8 cellular contexts compared by ENCODE assay signal in the genomic region with DNA sequence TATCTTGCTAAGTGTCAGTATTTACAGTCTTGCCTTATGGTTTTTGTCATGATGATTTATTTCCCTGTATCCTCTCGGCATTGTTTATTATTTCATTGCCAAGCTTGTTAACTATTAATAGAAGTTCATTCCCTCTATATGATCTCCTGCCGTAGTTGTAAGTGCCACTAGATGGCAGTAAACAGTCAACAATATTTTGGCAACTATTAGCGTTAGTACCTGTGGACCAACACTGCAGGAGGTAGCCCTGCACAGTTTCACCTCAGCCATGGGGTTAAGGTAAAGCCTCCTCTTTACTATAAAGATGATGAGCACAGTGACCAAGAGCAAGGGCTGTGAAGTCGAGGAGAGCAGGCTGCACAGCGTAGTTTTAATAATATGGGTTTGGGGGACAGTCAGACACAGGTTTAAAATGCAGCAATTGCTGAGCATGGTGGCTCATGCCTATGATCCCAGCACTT. TPM values are rescaled to one million over a fixed set of nuclear protein-coding genes. Genes with fewer than 3 reads are reported as not detected.
DNase-seq lines count a peak whose midpoint lies in the region; ATAC-seq and TF ChIP-seq lines count a peak whose summit lies in the region.

No MANE protein-coding gene starts in this region.

- H3K9me3 ChIP-seq in CD4-positive, alpha-beta T cell (ENCODE audit: control insufficient read depth, low read length): no peaks in the 10 kb centered on the region
- no peaks in the 10 kb centered on the region for H3K9me3 ChIP-seq in gastroesophageal sphincter
- H3K9me3 ChIP-seq in osteoblast (ENCODE audit: low read depth, low read length): no peaks in the 10 kb centered on the region

- TF ChIP-seq CTCF in CD4-positive, alpha-beta T cell (IDR thresholded peaks at IDR 0.05): peak; percentile 80
- TF ChIP-seq CTCF in gastroesophageal sphincter (IDR thresholded peaks at IDR 0.05) (peak; percentile 56 to 68 (median 62)), osteoblast (IDR thresholded peaks at IDR 0.05; ENCODE audit: extremely low read depth, low read depth, low read length) (peak; percentile 76)

- no peaks in the 10 kb centered on the region for H3K36me3 ChIP-seq in gastroesophageal sphincter
- H3K36me3 ChIP-seq in osteoblast (ENCODE audit: insufficient read depth, low read length): no peaks in the 10 kb centered on the region

- intact Hi-C loops in CD4-positive, alpha-beta T cell (cut with DNase I, micrococcal nuclease): loop anchor here (1.0 to 5.0 kb wide), 5 partner anchors 210 to 323 kb away; no protein-coding TSS in a partner anchor

- no peak overlapping the region for H3K4me2 ChIP-seq in osteoblast (ENCODE audit: insufficient read depth, low read length)

- CTCF ChIA-PET in CD4-positive, alpha-beta T cell (lab: Charles Lee): interaction anchor here (0.5 to 1.5 kb wide), 10 partner anchors 9 to 346 kb away, joined by 3 to 12 read pairs (median 4); partner anchors contain the start of gene TCTN3

- no peak overlapping the region for H3K27ac Mint-ChIP-seq in CD4-positive, alpha-beta T cell

- TF ChIP-seq EP300 in gastroesophageal sphincter (IDR thresholded peaks at IDR 0.05): no peak

- no peaks in the 10 kb centered on the region for H3K9me3 Mint-ChIP-seq in CD4-positive, alpha-beta T cell

- no peaks in the 10 kb centered on the region for H3K4me1 Mint-ChIP-seq in CD4-positive, alpha-beta T cell (ENCODE audit: low read depth)

- H3K27ac ChIP-seq in CD4-positive, alpha-beta T cell (ENCODE audit: low read depth, low read length): no peak overlapping the region
- H3K27ac ChIP-seq in gastroesophageal sphincter (no peak overlapping the region), osteoblast (ENCODE audit: low read depth, low read length) (no peak overlapping the region)

- peak in 4 of 10 experiments; percentile 3 to 22 (median 4) for DNase-seq in CD4-positive, alpha-beta T cell
- DNase-seq in NOMO-1 (lab: John Stamatoyannopoulos, UW; ENCODE audit: unreplicated experiment in 2 of 2) (peak; percentile 25 to 49), osteoblast (ENCODE audit: insufficient read length, low spot score, missing footprints) (no peak)
- DNase-seq in activated T-cell treated with anti-CD3 and anti-CD28 coated beads, Interleukin-2, amount 50 U/mL, for 48 hours: peak; percentile 23 to 24
- no peak for DNase-seq in activated effector memory CD4-positive, alpha-beta T cell treated with anti-CD3 and anti-CD28 coated beads, Interleukin-2, amount 50 U/mL, for 16 hours

- peaks cover 5% of the 10 kb centered on the region for H3K27me3 Mint-ChIP-seq in CD4-positive, alpha-beta T cell

- H3K4me3 Mint-ChIP-seq in CD4-positive, alpha-beta T cell: no peak overlapping the region

- H3K4me1 ChIP-seq in gastroesophageal sphincter: peaks cover 0 to 8% (median 0%) of the 10 kb centered on the region in 3 donors
- H3K4me1 ChIP-seq in osteoblast (ENCODE audit: insufficient read depth, low read length): no peaks in the 10 kb centered on the region

- no peaks in the 10 kb centered on the region for H4K20me1 ChIP-seq in osteoblast (ENCODE audit: insufficient read depth, low read length)

- H3K36me3 Mint-ChIP-seq in CD4-positive, alpha-beta T cell (ENCODE audit: low read depth): no peaks in the 10 kb centered on the region

- peak; percentile 86 for ATAC-seq in CD4-positive, alpha-beta T cell (ENCODE audit: poor library complexity)
- peak; percentile 64 for ATAC-seq in GM18907 (IDR thresholded peaks at IDR 0.05; ENCODE audit: unreplicated experiment)
- peak; percentile 65 for ATAC-seq in HG03565 (IDR thresholded peaks at IDR 0.05; ENCODE audit: unreplicated experiment)
- peak; percentile 46 for ATAC-seq in gastroesophageal sphincter

- no peak overlapping the region for H2AFZ ChIP-seq in osteoblast (ENCODE audit: low read length)

- H3K27me3 ChIP-seq in CD4-positive, alpha-beta T cell (ENCODE audit: control insufficient read depth, insufficient read depth, low read length): no peaks in the 10 kb centered on the region
- H3K27me3 ChIP-seq in gastroesophageal sphincter (no peaks in the 10 kb centered on the region), osteoblast (ENCODE audit: insufficient read depth, low read length) (no peaks in the 10 kb centered on the region)

- H3K4me3 ChIP-seq in gastroesophageal sphincter: no peak overlapping the region
- H3K4me3 ChIP-seq in osteoblast (ENCODE audit: insufficient read depth, low read length): no peak overlapping the region

- POLR2A ChIA-PET in CD4-positive, alpha-beta T cell (lab: Charles Lee): interaction anchor here (0.7 to 1.2 kb wide), 3 partner anchors 53 to 277 kb away, joined by 3 to 4 read pairs (median 4); partner anchors contain the start of gene ZNF518A

- no peak for TF ChIP-seq POLR2A in gastroesophageal sphincter (IDR thresholded peaks at IDR 0.05)

- WGBS in gastroesophageal sphincter (ENCODE audit: low coverage in 1 of 2), 2 donors: 12 to 29% methylated on average over 3 to 5 of the region's 5 CpGs

- no peaks in the 10 kb centered on the region for H3K79me2 ChIP-seq in osteoblast (ENCODE audit: insufficient read depth, low read length)

RNA-seq across cellular contexts. Expression of gene CCNJ, which starts 26.1 kb away (rescaled TPM):
- 1 to 10 TPM; 6.9 to 8.0 TPM for total RNA-seq in CD4-positive, alpha-beta T cell
- total RNA-seq in gastroesophageal sphincter (1 to 10 TPM; 3.1 to 5.3 (median 4.4) TPM), osteoblast (5.6 and 5.8 TPM in 2 replicates)

Comparison
In these comparisons a context has a peak if more than half of its experiments do, and no peak if none do; other contexts are left out.
1. DNase-seq: peak in NOMO-1 (2 of 2) and activated T-cell treated with anti-CD3 and anti-CD28 coated beads, Interleukin-2, amount 50 U/mL, for 48 hours (2 of 2); none in osteoblast (single experiment) and activated effector memory CD4-positive, alpha-beta T cell treated with anti-CD3 and anti-CD28 coated beads, Interleukin-2, amount 50 U/mL, for 16 hours (single experiment).
2. Peak in every context shown above with its lines, with median percentiles within 50 percentile points of each other: ATAC-seq and CTCF ChIP-seq.